Comparison of ENCODE assay signal across 17 cellular contexts in the genomic region with DNA sequence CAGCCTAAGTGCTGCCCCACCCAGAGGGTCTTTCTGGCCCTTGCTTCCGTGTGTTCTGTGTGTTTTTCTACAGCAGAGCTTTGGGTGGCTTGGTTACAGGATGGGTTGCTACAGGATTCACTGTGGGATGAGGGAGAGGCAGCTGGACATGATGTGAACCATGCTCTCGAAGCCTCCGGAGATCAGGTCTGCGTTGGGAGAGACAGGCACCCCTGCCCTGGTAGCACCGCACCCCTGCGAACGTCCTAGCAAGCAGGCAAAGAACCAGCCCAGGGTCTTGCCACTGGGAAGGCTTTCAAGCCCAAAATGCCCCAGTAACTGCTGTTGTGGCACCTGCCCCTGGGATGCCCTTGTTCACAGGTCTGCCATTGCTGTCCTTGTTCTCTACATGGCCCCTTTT.
DNase-seq lines count a peak whose midpoint lies in the region; ATAC-seq, FAIRE-seq and TF ChIP-seq lines count a peak whose summit lies in the region.
"Had no signal": no experiment of that assay in that cellular context is flagged by ENCODE, and none has a peak within 500 bp of the region (broad histone marks: within the 10 kb centered on the region; RNA-seq: fewer than 3 reads in every experiment).

No MANE protein-coding gene starts in this region.

- no peak overlapping the region for H2AFZ ChIP-seq in GM23338

- H3K36me3 ChIP-seq in kidney (ENCODE audit: control insufficient read depth in 1 of 2, insufficient read depth in 2 of 2, low read length in 2 of 2) (peaks cover 18 to 32% of the 10 kb centered on the region in 2 donors), GM23338 (ENCODE audit: insufficient read depth) (peaks cover 11% of the 10 kb centered on the region; the same call in 1 of the 2 replicates)

- H3F3A ChIP-seq in GM23338 (replicated peaks; ENCODE audit: low read depth), result no peaks in the 10 kb centered on the region

- no peaks in the 10 kb centered on the region for H3K9me2 ChIP-seq in GM23338 (ENCODE audit: insufficient read depth)

- no peaks in the 10 kb centered on the region for H3K9me3 Mint-ChIP-seq in stimulated activated naive CD8-positive, alpha-beta T cell treated with anti-CD3 and anti-CD28 coated beads, Interleukin-15, amount 100 ng/mL, for 72 hours
- no peaks in the 10 kb centered on the region for H3K9me3 Mint-ChIP-seq in natural killer cell treated with Interleukin-12 subunit alpha and Interleukin-12 subunit beta and Interleukin-15 and Interleukin-18, amount 100 ng/mL, for 72 hours
- H3K9me3 Mint-ChIP-seq in GM23338, result no peaks in the 10 kb centered on the region
- H3K9me3 Mint-ChIP-seq: CD4-positive, alpha-beta memory T cell; IgD-negative memory B cell had no signal

- no peak overlapping the region for H3K4me3 ChIP-seq in kidney (ENCODE audit: low read length in 2 of 2)
- no peak overlapping the region for H3K4me3 ChIP-seq in GM23338
- H3K4me3 ChIP-seq: SJCRH30 had no signal

- H3K4me1 Mint-ChIP-seq in stimulated activated naive CD8-positive, alpha-beta T cell treated with anti-CD3 and anti-CD28 coated beads, Interleukin-15, amount 100 ng/mL, for 72 hours, result peaks cover 11% of the 10 kb centered on the region
- H3K4me1 Mint-ChIP-seq in natural killer cell treated with Interleukin-12 subunit alpha and Interleukin-12 subunit beta and Interleukin-15 and Interleukin-18, amount 100 ng/mL, for 72 hours (ENCODE audit: low read depth in 2 of 2), result peaks cover 34 to 46% of the 10 kb centered on the region in 2 donors
- H3K4me1 Mint-ChIP-seq in GM23338, result no peaks in the 10 kb centered on the region

- TF ChIP-seq CTCF in kidney (IDR thresholded peaks at IDR 0.05; ENCODE audit: borderline replicate concordance, extremely low read depth, insufficient read depth) (no peak), GM23338 (conservative IDR thresholded peaks at IDR 0.05; ENCODE audit: low read depth in 2 of 2) (no peak)

- intact Hi-C loops in kidney (cut with DNase I), result no loop called here

- H3K27ac ChIP-seq in epithelial cell of prostate, result peak overlapping the region; percentile 86
- no peak overlapping the region for H3K27ac ChIP-seq in kidney (ENCODE audit: low read depth in 2 of 2, low read length in 2 of 2)
- H3K27ac ChIP-seq in GM23338 (ENCODE audit: low read depth), result no peak overlapping the region
- H3K27ac ChIP-seq: SJCRH30 had no signal

- H3K4me1 ChIP-seq in kidney (ENCODE audit: control insufficient read depth in 1 of 2, insufficient read depth in 1 of 2, low read depth in 1 of 2, low read length in 2 of 2) (no peaks in the 10 kb centered on the region), GM23338 (ENCODE audit: insufficient read depth) (no peaks in the 10 kb centered on the region)

- H4K20me1 ChIP-seq in GM23338 (replicated peaks; ENCODE audit: insufficient read depth), result peaks cover 14% of the 10 kb centered on the region; the same call in 1 of the 2 replicates

- no peak for FAIRE-seq in kidney (lab: Jason Lieb, UNC)
- FAIRE-seq: H1, RCC 7860 had no signal

- H3K27ac Mint-ChIP-seq in stimulated activated naive CD8-positive, alpha-beta T cell treated with anti-CD3 and anti-CD28 coated beads, Interleukin-15, amount 100 ng/mL, for 72 hours, result peak overlapping the region; percentile 49 to 85
- peak overlapping the region; percentile 6 to 36 for H3K27ac Mint-ChIP-seq in natural killer cell treated with Interleukin-12 subunit alpha and Interleukin-12 subunit beta and Interleukin-15 and Interleukin-18, amount 100 ng/mL, for 72 hours
- no peak overlapping the region for H3K27ac Mint-ChIP-seq in GM23338
- H3K27ac Mint-ChIP-seq: B cell, IgD-negative memory B cell had no signal

- H3K4me3 Mint-ChIP-seq in stimulated activated naive CD8-positive, alpha-beta T cell treated with anti-CD3 and anti-CD28 coated beads, Interleukin-15, amount 100 ng/mL, for 72 hours, result no peak overlapping the region
- no peak overlapping the region for H3K4me3 Mint-ChIP-seq in natural killer cell treated with Interleukin-12 subunit alpha and Interleukin-12 subunit beta and Interleukin-15 and Interleukin-18, amount 100 ng/mL, for 72 hours
- no peak overlapping the region for H3K4me3 Mint-ChIP-seq in GM23338
- H3K4me3 Mint-ChIP-seq: B cell; CD4-positive, alpha-beta memory T cell; IgD-negative memory B cell had no signal

- no peak for DNase-seq in stimulated activated naive CD8-positive, alpha-beta T cell treated with anti-CD3 and anti-CD28 coated beads, Interleukin-15, amount 100 ng/mL, for 72 hours
- no peak for DNase-seq in stimulated activated naive CD8-positive, alpha-beta T cell treated with anti-CD3 and anti-CD28 coated beads, Interleukin-15, Interleukin-2, amounts not matched to agents 100 U/mL and 50 U/mL, for 24 hours
- DNase-seq in epithelial cell of prostate (ENCODE audit: low read depth, low spot score) (no peak), kidney (no peak), GM23338 (ENCODE audit: low spot score) (no peak)
- DNase-seq in natural killer cell treated with Interleukin-12 subunit alpha and Interleukin-12 subunit beta and Interleukin-15 and Interleukin-18, amount 100 ng/mL, for 72 hours (ENCODE audit: low spot score), result no peak
- DNase-seq: CD4-positive, alpha-beta memory T cell; NCI-H1417 treated with DMSO at 0.1 percent for 48 hours; NCI-H2029 treated with DMSO at 0.1 percent for 48 hours; NCI-H510A treated with DMSO at 0.1 percent for 48 hours; SJCRH30 had no signal

- ATAC-seq in stimulated activated naive CD8-positive, alpha-beta T cell treated with anti-CD3 and anti-CD28 coated beads, Interleukin-15, amount 100 ng/mL, for 72 hours, result no peak
- no peak for ATAC-seq in stimulated activated naive CD8-positive, alpha-beta T cell treated with anti-CD3 and anti-CD28 coated beads, Interleukin-15, Interleukin-2, amounts not matched to agents 100 U/mL and 50 U/mL, for 24 hours
- ATAC-seq in natural killer cell treated with Interleukin-12 subunit alpha and Interleukin-12 subunit beta and Interleukin-15 and Interleukin-18, amount 100 ng/mL, for 72 hours, result no peak
- ATAC-seq in GM21381 (IDR thresholded peaks at IDR 0.05; ENCODE audit: unreplicated experiment) (no peak), GM23338 (no peak), GM21528 (IDR thresholded peaks at IDR 0.05; ENCODE audit: low FRiP score, unreplicated experiment) (no peak)

- H3K27me3 ChIP-seq in GM23338 (ENCODE audit: insufficient read depth), result no peaks in the 10 kb centered on the region
- H3K27me3 ChIP-seq: SJCRH30 had no signal

- H3K9ac ChIP-seq in kidney (ENCODE audit: low read length in 2 of 2), result no peak overlapping the region

- no peaks in the 10 kb centered on the region for H3K9me3 ChIP-seq in kidney (ENCODE audit: control insufficient read depth in 1 of 2, low read length in 2 of 2)
- H3K9me3 ChIP-seq: SJCRH30 had no signal

- no peaks in the 10 kb centered on the region for H3K79me2 ChIP-seq in GM23338 (replicated peaks; ENCODE audit: insufficient read depth)

- H3K36me3 Mint-ChIP-seq in natural killer cell treated with Interleukin-12 subunit alpha and Interleukin-12 subunit beta and Interleukin-15 and Interleukin-18, amount 100 ng/mL, for 72 hours, result peaks cover 61% of the 10 kb centered on the region
- peaks cover 57% of the 10 kb centered on the region for H3K36me3 Mint-ChIP-seq in GM23338 (ENCODE audit: low read depth)

- no peaks in the 10 kb centered on the region for H3K27me3 Mint-ChIP-seq in stimulated activated naive CD8-positive, alpha-beta T cell treated with anti-CD3 and anti-CD28 coated beads, Interleukin-15, amount 100 ng/mL, for 72 hours
- no peaks in the 10 kb centered on the region for H3K27me3 Mint-ChIP-seq in natural killer cell treated with Interleukin-12 subunit alpha and Interleukin-12 subunit beta and Interleukin-15 and Interleukin-18, amount 100 ng/mL, for 72 hours
- H3K27me3 Mint-ChIP-seq in GM23338 (ENCODE audit: insufficient read depth, low read depth, poor library complexity), result peaks cover 6% of the 10 kb centered on the region
- H3K27me3 Mint-ChIP-seq: B cell; CD4-positive, alpha-beta memory T cell; IgD-negative memory B cell had no signal

- H3K4me2 ChIP-seq in GM23338, result no peak overlapping the region

TF ChIP-seq in GM23338, 12 proteins besides CTCF, POLR2A, EP300 and RAD21 (continues in another document):
- no peak for TF ChIP-seq ZNF114 (CRISPR knock-in tag; IDR thresholded peaks at IDR 0.05)
